Comparison of ENCODE assay signal across 1 cellular context in the genomic region with DNA sequence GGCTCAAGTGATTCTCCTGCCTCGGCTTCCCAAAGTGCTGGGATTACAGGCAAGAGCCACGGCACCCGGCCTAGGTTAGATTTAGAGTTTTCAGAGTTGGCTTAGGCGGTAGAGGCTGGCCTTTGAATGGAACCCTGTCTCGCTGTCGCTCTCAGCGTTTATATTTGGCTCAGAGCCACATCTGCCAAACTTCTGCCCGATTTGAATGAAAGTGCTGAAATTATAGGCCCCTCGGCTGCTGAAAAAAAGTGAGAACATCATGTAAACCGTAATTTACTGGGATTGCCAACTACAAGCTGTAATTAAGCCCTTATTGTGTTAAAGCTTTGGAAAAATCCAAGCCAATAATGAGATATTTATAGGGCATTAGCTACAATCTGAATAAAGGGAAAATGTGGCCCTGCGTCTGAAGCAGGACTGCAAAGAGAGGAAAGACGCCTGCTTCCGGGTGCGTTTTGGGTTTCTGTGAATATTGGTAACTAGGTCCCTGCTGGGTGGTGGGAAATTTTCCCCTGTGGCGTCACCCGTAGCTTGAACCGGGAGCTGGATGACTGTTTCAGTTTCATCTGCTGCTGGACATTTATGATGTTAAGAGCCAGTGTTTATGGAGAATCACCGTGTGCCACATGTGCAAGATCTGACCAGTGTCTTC.
TF ChIP-seq lines count a peak whose summit lies in the region.

No MANE protein-coding gene starts in this region.

TF ChIP-seq in WTC11, 78 proteins besides CTCF, POLR2A, EP300 and RAD21 (continued from another document):
- TF ChIP-seq, protein P1, sequence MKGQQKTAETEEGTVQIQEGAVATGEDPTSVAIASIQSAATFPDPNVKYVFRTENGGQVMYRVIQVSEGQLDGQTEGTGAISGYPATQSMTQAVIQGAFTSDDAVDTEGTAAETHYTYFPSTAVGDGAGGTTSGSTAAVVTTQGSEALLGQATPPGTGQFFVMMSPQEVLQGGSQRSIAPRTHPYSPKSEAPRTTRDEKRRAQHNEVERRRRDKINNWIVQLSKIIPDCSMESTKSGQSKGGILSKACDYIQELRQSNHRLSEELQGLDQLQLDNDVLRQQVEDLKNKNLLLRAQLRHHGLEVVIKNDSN (CRISPR knock-in tag; IDR thresholded peaks at IDR 0.05): no peak
TF ChIP-seq in WTC11: peak in this region for 0.
